ENCODE assay signal across 26 cellular contexts in the genomic region with DNA sequence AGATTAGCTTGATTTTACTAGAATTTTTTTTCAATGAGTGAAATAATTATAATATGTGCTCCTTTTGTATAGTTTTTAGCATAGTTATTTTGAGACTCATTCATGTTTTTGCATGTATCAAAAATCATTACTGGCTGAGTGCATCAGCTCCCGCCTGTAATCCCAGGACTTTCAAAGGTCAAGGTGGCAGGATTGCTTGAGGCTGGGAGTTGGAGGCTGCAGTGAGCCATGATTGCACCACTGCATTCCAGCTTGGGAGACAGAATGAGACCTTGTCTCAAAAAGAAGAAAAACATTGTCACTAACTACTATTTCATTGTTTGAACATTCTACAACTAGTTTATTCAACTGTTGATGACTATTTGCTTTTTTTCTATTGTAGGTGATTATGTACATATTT.
"Had no signal": no experiment of that assay in that cellular context is flagged by ENCODE, and none has a peak within 500 bp of the region (broad histone marks: within the 10 kb centered on the region; RNA-seq: fewer than 3 reads in every experiment).

No MANE protein-coding gene starts in this region.

- H3K36me3 ChIP-seq: breast epithelium had no signal

- H3K27ac ChIP-seq: breast epithelium, SK-N-MC, VCaP had no signal

- H3K4me3 ChIP-seq: breast epithelium, SK-N-MC had no signal

- DNase-seq: activated CD4-positive, alpha-beta memory T cell treated with anti-CD3 and anti-CD28 coated beads for 36 hours; activated CD4-positive, alpha-beta T cell treated with anti-CD3 and anti-CD28 coated beads, Interleukin-2, amount 10 ng/mL, durations not matched to agents 7 days and 5 days; activated CD4-positive, CD25-positive, alpha-beta regulatory T cell; activated CD8-positive, alpha-beta memory T cell treated with anti-CD3 and anti-CD28 coated beads for 24 hours; activated effector memory CD4-positive, alpha-beta T cell treated with anti-CD3 and anti-CD28 coated beads, Interleukin-2, amount 50 U/mL, for 16 hours; activated naive CD4-positive, alpha-beta T cell treated with anti-CD3 and anti-CD28 coated beads for 36 hours; activated T-cell treated with anti-CD3 and anti-CD28 coated beads, Interleukin-2, amount 50 U/mL, for 4 hours; anterior cingulate cortex; central memory CD4-positive, alpha-beta T cell; Kasumi-1; NCI-H1092; NCI-H1417 treated with DMSO at 0.1 percent for 48 hours; NCI-H1694; NCI-H2029 treated with DMSO at 0.1 percent for 48 hours; NCI-H345; NCI-H510A treated with DMSO at 0.1 percent for 48 hours; NCI-H69; NK-92 treated with Interleukin-12 subunit alpha and Interleukin-12 subunit beta, amount 100 ng/mL, for 24 hours; OCI-M1; RPMI8226; T-cell; T-helper 2 cell; T1000 had no signal

- H3K27me3 ChIP-seq: breast epithelium had no signal
